In genomic region chr9:68454579-68455334, GRCh38 we compare ENCODE assay signal across 16 cellular contexts.
"Had no signal": no experiment of that assay in that cellular context is flagged by ENCODE, and none has a peak within 500 bp of the region (broad histone marks: within the 10 kb centered on the region; RNA-seq: fewer than 3 reads in every experiment).

No MANE protein-coding gene starts in this region.

- ATAC-seq: activated CD4-positive, CD25-positive, alpha-beta regulatory T cell treated with anti-CD3 and anti-CD28 coated beads, Interleukin-2, amount 50 U/mL, for 24 hours; left lobe of liver; sciatic nerve; stimulated activated naive CD8-positive, alpha-beta T cell treated with anti-CD3 and anti-CD28 coated beads, Interleukin-15, amount 100 ng/mL, for 72 hours had no signal

- H3K4me1 Mint-ChIP-seq: central memory CD8-positive, alpha-beta T cell; stimulated activated naive CD8-positive, alpha-beta T cell treated with anti-CD3 and anti-CD28 coated beads, Interleukin-15, amount 100 ng/mL, for 72 hours had no signal

- H3K27ac Mint-ChIP-seq: activated naive CD4-positive, alpha-beta T cell treated with anti-CD3 and anti-CD28 coated beads for 36 hours; memory B cell; nephron progenitor cell; T-helper 2 cell treated with Interferon-gamma antibody and Interleukin-4, amounts not matched to agents 5 μg/mL and 100 μg/mL, for 36 hours had no signal

- H3K36me3 ChIP-seq: thoracic aorta had no signal

- H3K4me3 Mint-ChIP-seq: activated naive CD4-positive, alpha-beta T cell treated with anti-CD3 and anti-CD28 coated beads for 36 hours; central memory CD8-positive, alpha-beta T cell; memory B cell; nephron progenitor cell; stimulated activated naive CD8-positive, alpha-beta T cell treated with anti-CD3 and anti-CD28 coated beads, Interleukin-15, amount 100 ng/mL, for 72 hours; T-helper 2 cell treated with Interferon-gamma antibody and Interleukin-4, amounts not matched to agents 5 μg/mL and 100 μg/mL, for 36 hours had no signal

- DNase-seq: activated CD4-positive, alpha-beta T cell treated with anti-CD3 and anti-CD28 coated beads, Interleukin-2, amount 50 U/mL, for 1 hour; activated naive CD4-positive, alpha-beta T cell treated with anti-CD3 and anti-CD28 coated beads for 36 hours; cortex of kidney; effector CD8-positive, alpha-beta T cell; nephron progenitor cell; occipital lobe; stimulated activated CD4-positive, alpha-beta T cell treated with anti-CD3 and anti-CD28 coated beads, Interleukin-1b, Interleukin-23, amount 100 ng/mL, for 48 hours; stimulated activated naive CD8-positive, alpha-beta T cell treated with anti-CD3 and anti-CD28 coated beads, Interleukin-15, amount 100 ng/mL, for 72 hours; SW 1271 had no signal

- H3K9me3 ChIP-seq: thoracic aorta had no signal

- H3K4me3 ChIP-seq: thoracic aorta had no signal

- H3K36me3 Mint-ChIP-seq: memory B cell had no signal

- H3K9me3 Mint-ChIP-seq: activated naive CD4-positive, alpha-beta T cell treated with anti-CD3 and anti-CD28 coated beads for 36 hours; central memory CD8-positive, alpha-beta T cell; memory B cell; nephron progenitor cell; stimulated activated naive CD8-positive, alpha-beta T cell treated with anti-CD3 and anti-CD28 coated beads, Interleukin-15, amount 100 ng/mL, for 72 hours; T-helper 2 cell treated with Interferon-gamma antibody and Interleukin-4, amounts not matched to agents 5 μg/mL and 100 μg/mL, for 36 hours had no signal
